8 cellular contexts compared by ENCODE assay signal in genomic region chr5:87400305-87400899, GRCh38. TPM values are rescaled to one million over a fixed set of nuclear protein-coding genes. Genes with fewer than 3 reads are reported as not detected.
DNase-seq lines count a peak whose midpoint lies in the region; ATAC-seq and TF ChIP-seq lines count a peak whose summit lies in the region.

No MANE protein-coding gene starts in this region.

- peak; percentile 67 for TF ChIP-seq RAD21 in neural cell (conservative IDR thresholded peaks at IDR 0.05)

- no peaks in the 10 kb centered on the region for H3K79me2 ChIP-seq in PC-9 (ENCODE audit: low read depth)
- H3K79me2 ChIP-seq in neural cell (replicated peaks; ENCODE audit: insufficient read depth, low read length), result peaks cover 3% of the 10 kb centered on the region

- peaks cover 61% of the 10 kb centered on the region for H3K36me3 ChIP-seq in PC-9 (ENCODE audit: low read depth)
- H3K36me3 ChIP-seq in endodermal cell (ENCODE audit: control insufficient read depth, insufficient read depth, low read length), result peaks cover 95% of the 10 kb centered on the region
- H3K36me3 ChIP-seq in neural cell (ENCODE audit: insufficient read depth, low read length), result peaks cover 19% of the 10 kb centered on the region

- H3K4me2 ChIP-seq in PC-9, result no peak overlapping the region
- no peak overlapping the region for H3K4me2 ChIP-seq in neural cell (ENCODE audit: low read length)

- H3K4me3 ChIP-seq in PC-9, result no peak overlapping the region
- no peak overlapping the region for H3K4me3 ChIP-seq in endodermal cell (ENCODE audit: low read length)
- no peak overlapping the region for H3K4me3 ChIP-seq in neural cell (ENCODE audit: low read length)

- DNase-seq in COR-L47 (lab: John Stamatoyannopoulos, UW) (peak; percentile 32), PC-9 (peak in 1 of 2 experiments; percentile 43), endodermal cell (no peak), NCI-H226 (no peak), middle frontal gyrus (ENCODE audit: extremely low spot score, low spot score) (no peak)

- peaks cover 73% of the 10 kb centered on the region for H3K36me3 Mint-ChIP-seq in endodermal cell (ENCODE audit: low read depth)

- peak; percentile 83 for TF ChIP-seq CTCF in PC-9 (conservative IDR thresholded peaks at IDR 0.05)
- TF ChIP-seq CTCF in endodermal cell (conservative IDR thresholded peaks at IDR 0.05), result peak; percentile 85
- peak; percentile 70 for TF ChIP-seq CTCF in neural cell (IDR thresholded peaks at IDR 0.05; ENCODE audit: poor library complexity, severe bottlenecking)

- no peak for TF ChIP-seq EP300 in neural cell (conservative IDR thresholded peaks at IDR 0.05; ENCODE audit: poor library complexity, severe bottlenecking)

- no TSS peak for BruUV-seq in PC-9 (replicated peaks; lab: Mats Ljungman, UMichigan)

- peaks cover 6% of the 10 kb centered on the region for H3K9me3 Mint-ChIP-seq in endodermal cell

- H2AFZ ChIP-seq in PC-9, result no peak overlapping the region
- no peak overlapping the region for H2AFZ ChIP-seq in neural cell (ENCODE audit: low read depth, low read length)

- peak; percentile 80 for ATAC-seq in GM19043 (IDR thresholded peaks at IDR 0.05; ENCODE audit: low read depth, unreplicated experiment)
- ATAC-seq in HG03354 (IDR thresholded peaks at IDR 0.05; ENCODE audit: poor library complexity, severe bottlenecking, unreplicated experiment), result peak; percentile 87

- CTCF ChIA-PET in PC-9 (lab: Charles Lee), result interaction anchor here (0.5 to 1.0 kb wide), 6 partner anchors 37 to 701 kb away, joined by 3 to 4 read pairs (median 4); no protein-coding TSS in a partner anchor

- intact Hi-C loops in PC-9 (cut with micrococcal nuclease; ENCODE audit: unreplicated experiment), result loop anchor here (1.0 to 5.0 kb wide), 4 partner anchors 330 to 518 kb away; no protein-coding TSS in a partner anchor

- H3K27ac Mint-ChIP-seq in endodermal cell, result no peak overlapping the region

- H3F3A ChIP-seq in PC-9 (ENCODE audit: insufficient read depth, low read depth), result peaks cover 23% of the 10 kb centered on the region; the same call in 1 of the 2 replicates
- no peaks in the 10 kb centered on the region for H3F3A ChIP-seq in neural cell (ENCODE audit: insufficient read depth, low read length, poor library complexity, severe bottlenecking)

- no peaks in the 10 kb centered on the region for H3K9me3 ChIP-seq in PC-9 (ENCODE audit: insufficient read depth, low read depth)
- H3K9me3 ChIP-seq in endodermal cell (ENCODE audit: control insufficient read depth, low read length), result peaks cover 12% of the 10 kb centered on the region
- H3K9me3 ChIP-seq in neural cell (ENCODE audit: low read length), result peaks cover 4% of the 10 kb centered on the region

- POLR2A ChIA-PET in PC-9 (lab: Charles Lee; ENCODE audit: unreplicated experiment), result interaction anchor here (0.5 to 0.7 kb wide), 2 partner anchors 301 to 468 kb away, joined by 3 read pairs; no protein-coding TSS in a partner anchor

- H3K9ac ChIP-seq in endodermal cell (ENCODE audit: extremely low read depth, low read length, poor library complexity, severe bottlenecking) (no peak overlapping the region), neural cell (ENCODE audit: low read length) (no peak overlapping the region)

- H3K27ac ChIP-seq in PC-9 (no peak overlapping the region), endodermal cell (ENCODE audit: low read depth, low read length) (no peak overlapping the region), neural cell (ENCODE audit: low read length) (no peak overlapping the region)

- no peaks in the 10 kb centered on the region for H3K27me3 ChIP-seq in PC-9 (ENCODE audit: insufficient read depth, low read depth)
- H3K27me3 ChIP-seq in endodermal cell (ENCODE audit: control insufficient read depth, insufficient read depth, low read length, poor library complexity, severe bottlenecking), result no peaks in the 10 kb centered on the region
- no peaks in the 10 kb centered on the region for H3K27me3 ChIP-seq in neural cell (ENCODE audit: insufficient read depth, low read depth, low read length)

- H3K27me3 Mint-ChIP-seq in endodermal cell (ENCODE audit: insufficient read depth), result no peaks in the 10 kb centered on the region

- H3K9me2 ChIP-seq in PC-9 (ENCODE audit: insufficient read depth) (no peaks in the 10 kb centered on the region), neural cell (ENCODE audit: insufficient read depth, low read length) (no peaks in the 10 kb centered on the region)

- H3K4me3 Mint-ChIP-seq in endodermal cell, result no peak overlapping the region

- no peaks in the 10 kb centered on the region for H3K4me1 ChIP-seq in PC-9 (replicated peaks; ENCODE audit: insufficient read depth)
- no peaks in the 10 kb centered on the region for H3K4me1 ChIP-seq in endodermal cell (ENCODE audit: control insufficient read depth, insufficient read depth, low read length)

- WGBS in endodermal cell (ENCODE audit: insufficient coverage in 1 of 2, insufficient read length in 1 of 2), 2 experiments, result 91 to 96% methylated on average over 3 of the region's 4 CpGs

- H3K4me1 Mint-ChIP-seq in endodermal cell, result no peaks in the 10 kb centered on the region

- peaks cover 7% of the 10 kb centered on the region; the same call in 1 of the 2 replicates for H4K20me1 ChIP-seq in PC-9 (ENCODE audit: insufficient read depth)
- no peaks in the 10 kb centered on the region for H4K20me1 ChIP-seq in neural cell (ENCODE audit: insufficient read depth)

TF ChIP-seq in neural cell, 6 proteins besides CTCF, POLR2A, EP300 and RAD21:
- no peak for TF ChIP-seq POLR2AphosphoS5 (IDR thresholded peaks at IDR 0.05)
- no peak for TF ChIP-seq MXI1 (conservative IDR thresholded peaks at IDR 0.05; ENCODE audit: poor library complexity, severe bottlenecking)
- TF ChIP-seq, protein P1, sequence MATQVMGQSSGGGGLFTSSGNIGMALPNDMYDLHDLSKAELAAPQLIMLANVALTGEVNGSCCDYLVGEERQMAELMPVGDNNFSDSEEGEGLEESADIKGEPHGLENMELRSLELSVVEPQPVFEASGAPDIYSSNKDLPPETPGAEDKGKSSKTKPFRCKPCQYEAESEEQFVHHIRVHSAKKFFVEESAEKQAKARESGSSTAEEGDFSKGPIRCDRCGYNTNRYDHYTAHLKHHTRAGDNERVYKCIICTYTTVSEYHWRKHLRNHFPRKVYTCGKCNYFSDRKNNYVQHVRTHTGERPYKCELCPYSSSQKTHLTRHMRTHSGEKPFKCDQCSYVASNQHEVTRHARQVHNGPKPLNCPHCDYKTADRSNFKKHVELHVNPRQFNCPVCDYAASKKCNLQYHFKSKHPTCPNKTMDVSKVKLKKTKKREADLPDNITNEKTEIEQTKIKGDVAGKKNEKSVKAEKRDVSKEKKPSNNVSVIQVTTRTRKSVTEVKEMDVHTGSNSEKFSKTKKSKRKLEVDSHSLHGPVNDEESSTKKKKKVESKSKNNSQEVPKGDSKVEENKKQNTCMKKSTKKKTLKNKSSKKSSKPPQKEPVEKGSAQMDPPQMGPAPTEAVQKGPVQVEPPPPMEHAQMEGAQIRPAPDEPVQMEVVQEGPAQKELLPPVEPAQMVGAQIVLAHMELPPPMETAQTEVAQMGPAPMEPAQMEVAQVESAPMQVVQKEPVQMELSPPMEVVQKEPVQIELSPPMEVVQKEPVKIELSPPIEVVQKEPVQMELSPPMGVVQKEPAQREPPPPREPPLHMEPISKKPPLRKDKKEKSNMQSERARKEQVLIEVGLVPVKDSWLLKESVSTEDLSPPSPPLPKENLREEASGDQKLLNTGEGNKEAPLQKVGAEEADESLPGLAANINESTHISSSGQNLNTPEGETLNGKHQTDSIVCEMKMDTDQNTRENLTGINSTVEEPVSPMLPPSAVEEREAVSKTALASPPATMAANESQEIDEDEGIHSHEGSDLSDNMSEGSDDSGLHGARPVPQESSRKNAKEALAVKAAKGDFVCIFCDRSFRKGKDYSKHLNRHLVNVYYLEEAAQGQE (IDR thresholded peaks at IDR 0.05; ENCODE audit: borderline replicate concordance), result no peak
- peak; percentile 62 for TF ChIP-seq SMC3 (conservative IDR thresholded peaks at IDR 0.05; ENCODE audit: poor library complexity)

RNA-seq across cellular contexts. Expression of gene CCNH, which starts 12.3 kb away (rescaled TPM):
- 38.5 and 43.9 TPM in 2 replicates for total RNA-seq in PC-9 (2021)
- total RNA-seq in endodermal cell, result 10 to 100 TPM; 34.4 to 37.7 TPM
- polyA plus RNA-seq in endodermal cell (2013, experiment 1 of 2), result 47.2 TPM
- polyA plus RNA-seq in endodermal cell (2013, experiment 2 of 2), result 45.7 TPM
- 113 and 127 TPM in 2 replicates for polyA plus RNA-seq in neural cell
- polyA minus RNA-seq in neural cell, result 257 and 304 TPM in 2 replicates
